ENCODE assay signal across 24 cellular contexts in the genomic region with DNA sequence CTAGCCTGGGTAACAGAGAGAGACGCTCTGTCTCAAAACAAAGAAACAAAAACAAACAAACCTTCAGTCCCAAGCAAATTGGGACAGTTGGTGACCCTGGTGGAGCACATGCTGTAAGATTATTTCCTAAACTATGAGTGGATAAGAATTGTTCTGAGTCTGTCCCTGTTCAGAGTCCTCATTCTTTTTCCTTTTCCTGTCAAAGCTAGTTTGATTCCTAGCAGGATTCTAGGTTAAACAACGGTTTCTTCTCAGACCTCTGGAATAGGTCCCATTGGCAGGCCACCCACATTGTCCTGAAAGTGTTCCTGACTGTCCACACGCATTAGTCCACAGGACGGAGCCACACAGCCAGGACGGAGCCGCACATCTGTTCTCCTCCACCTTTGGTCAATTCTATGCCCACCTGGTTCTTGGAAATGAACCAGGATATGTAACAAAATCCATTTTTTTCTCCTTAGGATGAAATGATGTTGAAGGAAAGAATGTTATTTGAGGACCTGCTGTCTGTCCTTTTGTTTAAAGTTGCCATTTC. TPM values are rescaled to one million over a fixed set of nuclear protein-coding genes. Genes with fewer than 3 reads are reported as not detected.
A peak's percentile ranks its signal among the peaks of the same experiment; 100 is the strongest.
DNase-seq lines count a peak whose midpoint lies in the region; TF ChIP-seq lines count a peak whose summit lies in the region.
"Had no signal": no experiment of that assay in that cellular context is flagged by ENCODE, and none has a peak within 500 bp of the region (broad histone marks: within the 10 kb centered on the region; RNA-seq: fewer than 3 reads in every experiment).

No MANE protein-coding gene starts in this region.

- no TSS peak for BruUV-seq in PC-9 (replicated peaks; lab: Mats Ljungman, UMichigan)

- no peak for TF ChIP-seq CTCF in PC-9 (conservative IDR thresholded peaks at IDR 0.05)
- no peak for TF ChIP-seq CTCF in endodermal cell (conservative IDR thresholded peaks at IDR 0.05)
- no peak for TF ChIP-seq CTCF in osteocyte (IDR thresholded peaks at IDR 0.05)
- TF ChIP-seq CTCF in testis (IDR thresholded peaks at IDR 0.05): no peak

- POLR2A ChIA-PET in PC-9 (lab: Charles Lee; ENCODE audit: unreplicated experiment): interaction anchor here (0.5 to 0.9 kb wide), 3 partner anchors 13 to 425 kb away, joined by 3 to 4 read pairs (median 3); no protein-coding TSS in a partner anchor
- POLR2A ChIA-PET in CD4-positive, alpha-beta memory T cell (lab: Charles Lee; ENCODE audit: partially characterized antibody): no interaction called here

- H3K36me3 Mint-ChIP-seq in endodermal cell (ENCODE audit: low read depth) (no peaks in the 10 kb centered on the region), osteocyte (ENCODE audit: unreplicated experiment) (peaks cover 5% of the 10 kb centered on the region)
- no peaks in the 10 kb centered on the region for H3K36me3 Mint-ChIP-seq in CD4-positive, alpha-beta memory T cell

- DNase-seq in PC-9 (no peak), endodermal cell (peak; percentile 15), osteocyte (ENCODE audit: extremely low spot score, unreplicated experiment) (no peak), testis (peak; percentile 53), NOMO-1 treated with DMSO at 0.1 percent for 48 hours (lab: John Stamatoyannopoulos, UW; ENCODE audit: unreplicated experiment) (no peak), Karpas-422 (no peak)
- no peak for DNase-seq in CD4-positive, alpha-beta memory T cell
- DNase-seq in activated effector memory CD4-positive, alpha-beta T cell treated with anti-CD3 and anti-CD28 coated beads, Interleukin-2, amount 50 U/mL, for 16 hours: no peak
- DNase-seq: activated CD4-positive, alpha-beta T cell treated with anti-CD3 and anti-CD28 coated beads, Interleukin-2, amount 50 U/mL, for 48 hours; Caco-2; effector CD4-positive, alpha-beta T cell; esophagus squamous epithelium; head of caudate nucleus; immature natural killer cell; NCI-H1092 treated with DMSO at 0.1 percent for 48 hours; NCI-H2081; NCI-H526 treated with DMSO at 0.1 percent for 48 hours; nephron progenitor cell; SIG-M5 had no signal

- intact Hi-C loops in PC-9 (cut with micrococcal nuclease; ENCODE audit: unreplicated experiment) (no loop called here), testis (cut with DNase I; ENCODE audit: low total_unique reads) (no loop called here)
- intact Hi-C loops in CD4-positive, alpha-beta memory T cell (cut with micrococcal nuclease): no loop called here

- TF ChIP-seq POLR2A in testis (IDR thresholded peaks at IDR 0.05): no peak

- peak overlapping the region; percentile 65 for H3K4me3 ChIP-seq in PC-9
- H3K4me3 ChIP-seq in endodermal cell (ENCODE audit: low read length): no peak overlapping the region
- no peak overlapping the region for H3K4me3 ChIP-seq in testis
- no peak overlapping the region for H3K4me3 ChIP-seq in CD4-positive, alpha-beta memory T cell (ENCODE audit: low read length in 2 of 2)
- H3K4me3 ChIP-seq in Karpas-422 (ENCODE audit: low read length): no peak overlapping the region

- H2AFZ ChIP-seq in PC-9 (no peak overlapping the region), Karpas-422 (ENCODE audit: low read length) (no peak overlapping the region)

- no peaks in the 10 kb centered on the region for H3K9me3 Mint-ChIP-seq in endodermal cell
- H3K9me3 Mint-ChIP-seq in osteocyte (ENCODE audit: unreplicated experiment): peaks cover 5% of the 10 kb centered on the region
- peaks cover 0 to 2% (median 0%) of the 10 kb centered on the region in 8 donors for H3K9me3 Mint-ChIP-seq in CD4-positive, alpha-beta memory T cell
- H3K9me3 Mint-ChIP-seq: memory B cell; T-helper 1 cell treated with Interleukin-12 subunit alpha and Interleukin-12 subunit beta and Interleukin-4 antibody, amounts not matched to agents 30 μg/mL and 1 μg/mL, for 36 hours had no signal

- CTCF ChIA-PET in PC-9 (lab: Charles Lee): no interaction called here
- CTCF ChIA-PET in CD4-positive, alpha-beta memory T cell (lab: Charles Lee; ENCODE audit: partially characterized antibody): no interaction called here

- H3K79me2 ChIP-seq in PC-9 (ENCODE audit: low read depth) (peaks cover 16% of the 10 kb centered on the region), Karpas-422 (ENCODE audit: low read length) (no peaks in the 10 kb centered on the region)

- H3K4me2 ChIP-seq in PC-9 (peak overlapping the region; percentile 75), Karpas-422 (ENCODE audit: low read depth, low read length, poor library complexity, severe bottlenecking) (no peak overlapping the region)

- no peak overlapping the region for H3K27ac Mint-ChIP-seq in endodermal cell
- H3K27ac Mint-ChIP-seq in osteocyte (ENCODE audit: unreplicated experiment): peak overlapping the region; percentile 97
- H3K27ac Mint-ChIP-seq in CD4-positive, alpha-beta memory T cell: no peak overlapping the region
- H3K27ac Mint-ChIP-seq: B cell; immature natural killer cell; memory B cell; nephron progenitor cell; T-helper 1 cell treated with Interleukin-12 subunit alpha and Interleukin-12 subunit beta and Interleukin-4 antibody, amounts not matched to agents 30 μg/mL and 1 μg/mL, for 36 hours had no signal

- H3K4me3 Mint-ChIP-seq in endodermal cell: no peak overlapping the region
- no peak overlapping the region for H3K4me3 Mint-ChIP-seq in osteocyte (ENCODE audit: unreplicated experiment)
- H3K4me3 Mint-ChIP-seq in CD4-positive, alpha-beta memory T cell: no peak overlapping the region
- H3K4me3 Mint-ChIP-seq: B cell, nephron progenitor cell had no signal

- H3K27me3 ChIP-seq in PC-9 (ENCODE audit: insufficient read depth, low read depth) (no peaks in the 10 kb centered on the region), endodermal cell (ENCODE audit: control insufficient read depth, insufficient read depth, low read length, poor library complexity, severe bottlenecking) (no peaks in the 10 kb centered on the region), testis (no peaks in the 10 kb centered on the region), Karpas-422 (ENCODE audit: low read length) (no peaks in the 10 kb centered on the region)
- no peaks in the 10 kb centered on the region for H3K27me3 ChIP-seq in CD4-positive, alpha-beta memory T cell (ENCODE audit: insufficient read depth, low read length)
- H3K27me3 ChIP-seq: tibial nerve had no signal

- H3K4me1 Mint-ChIP-seq in endodermal cell (peaks cover 6% of the 10 kb centered on the region), osteocyte (ENCODE audit: unreplicated experiment) (peaks cover 50% of the 10 kb centered on the region)
- peaks cover 0 to 13% (median 3%) of the 10 kb centered on the region in 4 donors for H3K4me1 Mint-ChIP-seq in CD4-positive, alpha-beta memory T cell
- H3K4me1 Mint-ChIP-seq: B cell, memory B cell had no signal

- 89% methylated on average over 5 of the region's 6 CpGs; no CpG with 5 or more reads in 1 of the 2 experiments for WGBS in endodermal cell (ENCODE audit: insufficient coverage in 1 of 2, insufficient read length in 1 of 2), 2 experiments
- WGBS in testis, 2 donors: 52 to 53% methylated on average over 6 of the region's 6 CpGs

- H3K4me1 ChIP-seq in PC-9 (replicated peaks; ENCODE audit: insufficient read depth) (peaks cover 20% of the 10 kb centered on the region), endodermal cell (ENCODE audit: control insufficient read depth, insufficient read depth, low read length) (no peaks in the 10 kb centered on the region), testis (peaks cover 7% of the 10 kb centered on the region), Karpas-422 (ENCODE audit: low read length) (no peaks in the 10 kb centered on the region)
- H3K4me1 ChIP-seq in CD4-positive, alpha-beta memory T cell (ENCODE audit: insufficient read depth, low read length): peaks cover 2% of the 10 kb centered on the region

- H3K36me3 ChIP-seq in PC-9 (ENCODE audit: low read depth) (no peaks in the 10 kb centered on the region), endodermal cell (ENCODE audit: control insufficient read depth, insufficient read depth, low read length) (no peaks in the 10 kb centered on the region), testis (ENCODE audit: low read depth, missing control alignments) (no peaks in the 10 kb centered on the region), Karpas-422 (ENCODE audit: insufficient read depth, low read length) (no peaks in the 10 kb centered on the region)
- H3K36me3 ChIP-seq in CD4-positive, alpha-beta memory T cell (ENCODE audit: insufficient read depth, low read length): no peaks in the 10 kb centered on the region
- H3K36me3 ChIP-seq: esophagus squamous epithelium, tibial nerve had no signal

- H3K9me2 ChIP-seq in PC-9 (ENCODE audit: insufficient read depth) (no peaks in the 10 kb centered on the region), Karpas-422 (replicated peaks; ENCODE audit: insufficient read depth, low read length) (no peaks in the 10 kb centered on the region)

- H3K27me3 Mint-ChIP-seq in endodermal cell (ENCODE audit: insufficient read depth) (peaks cover 18% of the 10 kb centered on the region), osteocyte (ENCODE audit: unreplicated experiment) (no peaks in the 10 kb centered on the region)
- H3K27me3 Mint-ChIP-seq in CD4-positive, alpha-beta memory T cell: peaks cover 39 to 42% of the 10 kb centered on the region in 2 donors

- H3K9ac ChIP-seq in endodermal cell (ENCODE audit: extremely low read depth, low read length, poor library complexity, severe bottlenecking) (no peak overlapping the region), Karpas-422 (ENCODE audit: low read length) (no peak overlapping the region)

- H3F3A ChIP-seq in PC-9 (ENCODE audit: insufficient read depth, low read depth): 0 out of 2 replicates have a peak, but pooled peaks cover 9% of the 10 kb centered on the region

- H3K9me3 ChIP-seq in PC-9 (ENCODE audit: insufficient read depth, low read depth) (no peaks in the 10 kb centered on the region), endodermal cell (ENCODE audit: control insufficient read depth, low read length) (no peaks in the 10 kb centered on the region), testis (no peaks in the 10 kb centered on the region), Karpas-422 (ENCODE audit: low read length) (no peaks in the 10 kb centered on the region)
- no peaks in the 10 kb centered on the region for H3K9me3 ChIP-seq in CD4-positive, alpha-beta memory T cell (ENCODE audit: control insufficient read depth in 1 of 2, low read length in 2 of 2)
- H3K9me3 ChIP-seq: Caco-2, esophagus squamous epithelium, tibial nerve had no signal

- H4K20me1 ChIP-seq in PC-9 (ENCODE audit: insufficient read depth): no peaks in the 10 kb centered on the region
- H4K20me1 ChIP-seq in Karpas-422 (ENCODE audit: insufficient read depth, low read depth, low read length): no peaks in the 10 kb centered on the region

- H3K27ac ChIP-seq in PC-9: peak overlapping the region; percentile 97
- no peak overlapping the region for H3K27ac ChIP-seq in endodermal cell (ENCODE audit: low read depth, low read length)
- peak overlapping the region; percentile 67 to 89 for H3K27ac ChIP-seq in testis
- H3K27ac ChIP-seq in CD4-positive, alpha-beta memory T cell (ENCODE audit: low read depth, low read length): no peak overlapping the region
- H3K27ac ChIP-seq in Karpas-422 (ENCODE audit: low read length): no peak overlapping the region
- H3K27ac ChIP-seq: VCaP had no signal

RNA-seq across cellular contexts. Expression of a gene that starts 46.2 kb away (rescaled TPM):
- total RNA-seq in PC-9 (2021): 154 and 155 TPM in 2 replicates
- 100 to 1,000 TPM; 148 to 182 TPM for total RNA-seq in endodermal cell
- polyA plus RNA-seq in endodermal cell (2013, experiment 1 of 2): 145 TPM
- polyA plus RNA-seq in endodermal cell (2013, experiment 2 of 2): 147 TPM
- total RNA-seq in osteocyte: 248 and 257 TPM in 2 replicates
- 100 to 1,000 TPM; 132 to 180 TPM for total RNA-seq in testis
- polyA plus RNA-seq in testis (ENCODE audit: insufficient read depth, low read depth, low replicate concordance): 65.2 TPM
- 100 to 1,000 TPM; 127 to 140 TPM for total RNA-seq in CD4-positive, alpha-beta memory T cell
- 10 to 100 TPM; 53.0 to 63.2 TPM for polyA plus RNA-seq in CD4-positive, alpha-beta memory T cell
- total RNA-seq in Karpas-422 (2014; rRNA removed; shearing (Covaris generic); ENCODE audit: low replicate concordance): 107 and 168 TPM in 2 replicates

Comparison
In these comparisons a context has a peak if more than half of its experiments do, and no peak if none do; other contexts are left out.
1. DNase-seq: peak in endodermal cell (single experiment) and testis (single experiment); none in PC-9 (0 of 2), osteocyte (single experiment), NOMO-1 treated with DMSO at 0.1 percent for 48 hours (single experiment), CD4-positive, alpha-beta memory T cell (0 of 5), activated effector memory CD4-positive, alpha-beta T cell treated with anti-CD3 and anti-CD28 coated beads, Interleukin-2, amount 50 U/mL, for 16 hours (single experiment) and Karpas-422 (single experiment).
2. H3K27ac ChIP-seq: peak in PC-9 (single experiment) and testis (2 of 2); none in endodermal cell (single experiment), CD4-positive, alpha-beta memory T cell (single experiment) and Karpas-422 (single experiment).